Comparison of ENCODE assay signal across 1 cellular context in genomic region chr12:111405149-111405855, GRCh38.
TF ChIP-seq lines count a peak whose summit lies in the region.

No MANE protein-coding gene starts in this region.

TF ChIP-seq in K562, 482 proteins besides CTCF, POLR2A, EP300 and RAD21 (continued from another document and continues in another):
- TF ChIP-seq AFF4 (CRISPR knock-in tag; IDR thresholded peaks at IDR 0.05), result peak; percentile 94
- peak; percentile 40 for TF ChIP-seq HNRNPLL (IDR thresholded peaks at IDR 0.05; ENCODE audit: low read depth, low read length, poor library complexity, severe bottlenecking)
- no peak for TF ChIP-seq ZZZ3 (IDR thresholded peaks at IDR 0.05)
- TF ChIP-seq HNRNPUL1 (IDR thresholded peaks at IDR 0.05; ENCODE audit: low read length), result no peak
- no peak; the same call in 1 of the 2 replicates for TF ChIP-seq PATZ1 (CRISPR knock-in tag; IDR thresholded peaks at IDR 0.05; ENCODE audit: borderline replicate concordance)
- no peak for TF ChIP-seq NFXL1 (CRISPR knock-in tag; IDR thresholded peaks at IDR 0.05)
- TF ChIP-seq PTBP1 (IDR thresholded peaks at IDR 0.05; ENCODE audit: low read depth, low read length), result no peak
- no peak for TF ChIP-seq ZKSCAN8 (CRISPR knock-in tag; IDR thresholded peaks at IDR 0.05)
- no peak for TF ChIP-seq HDAC6 (IDR thresholded peaks at IDR 0.05; ENCODE audit: low read depth, low read length)
- no peak for TF ChIP-seq POLR3A (IDR thresholded peaks at IDR 0.05; ENCODE audit: borderline replicate concordance, extremely low read depth, insufficient read depth, insufficient read length)
- no peak for TF ChIP-seq ZNF785 (CRISPR knock-in tag; IDR thresholded peaks at IDR 0.05)
- TF ChIP-seq L3MBTL2 (IDR thresholded peaks at IDR 0.05), result peak; percentile 75
- TF ChIP-seq ESRRB (CRISPR knock-in tag; IDR thresholded peaks at IDR 0.05; ENCODE audit: borderline replicate concordance), result no peak
- TF ChIP-seq DNMT1 (IDR thresholded peaks at IDR 0.05), result no peak
- TF ChIP-seq NUFIP1 (IDR thresholded peaks at IDR 0.05; ENCODE audit: partially characterized antibody), result no peak
- peak; percentile 97 for TF ChIP-seq ZBTB7A (IDR thresholded peaks at IDR 0.05; ENCODE audit: borderline replicate concordance, control insufficient read depth, low read depth, low read length)
- 0 out of 2 replicates have a peak, but pooled peaks have one; percentile 8 for TF ChIP-seq ELK3 (CRISPR knock-in tag; IDR thresholded peaks at IDR 0.05)
- no peak for TF ChIP-seq TCF15 (CRISPR knock-in tag; IDR thresholded peaks at IDR 0.05)
- no peak for TF ChIP-seq SRSF7 (optimal IDR thresholded peaks at IDR 0.05; ENCODE audit: low read depth, low read length)
- no peak for TF ChIP-seq ZNF589 (CRISPR knock-in tag; IDR thresholded peaks at IDR 0.05; ENCODE audit: low read depth)
- TF ChIP-seq, protein P1, sequence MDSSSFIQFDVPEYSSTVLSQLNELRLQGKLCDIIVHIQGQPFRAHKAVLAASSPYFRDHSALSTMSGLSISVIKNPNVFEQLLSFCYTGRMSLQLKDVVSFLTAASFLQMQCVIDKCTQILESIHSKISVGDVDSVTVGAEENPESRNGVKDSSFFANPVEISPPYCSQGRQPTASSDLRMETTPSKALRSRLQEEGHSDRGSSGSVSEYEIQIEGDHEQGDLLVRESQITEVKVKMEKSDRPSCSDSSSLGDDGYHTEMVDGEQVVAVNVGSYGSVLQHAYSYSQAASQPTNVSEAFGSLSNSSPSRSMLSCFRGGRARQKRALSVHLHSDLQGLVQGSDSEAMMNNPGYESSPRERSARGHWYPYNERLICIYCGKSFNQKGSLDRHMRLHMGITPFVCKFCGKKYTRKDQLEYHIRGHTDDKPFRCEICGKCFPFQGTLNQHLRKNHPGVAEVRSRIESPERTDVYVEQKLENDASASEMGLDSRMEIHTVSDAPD (CRISPR knock-in tag; IDR thresholded peaks at IDR 0.05), result no peak
- TF ChIP-seq POLR2H (tag; IDR thresholded peaks at IDR 0.05; ENCODE audit: low read depth), result peak; percentile 89
- TF ChIP-seq ELF1 (tag; IDR thresholded peaks at IDR 0.05), result peak; percentile 26; the same call in 1 of the 2 replicates
- no peak for TF ChIP-seq MGA (IDR thresholded peaks at IDR 0.05)
- TF ChIP-seq SMARCA4 (IDR thresholded peaks at IDR 0.05), result peak; percentile 59
- TF ChIP-seq ESRRA (IDR thresholded peaks at IDR 0.05; ENCODE audit: borderline replicate concordance, low read depth), result peak; percentile 87
- 0 out of 2 replicates have a peak, but pooled peaks have one; percentile 36 for TF ChIP-seq ZNF324 (CRISPR knock-in tag; IDR thresholded peaks at IDR 0.05)
- TF ChIP-seq ZNF174 (CRISPR knock-in tag; IDR thresholded peaks at IDR 0.05), result no peak
- no peak for TF ChIP-seq ZNF146 (CRISPR knock-in tag; IDR thresholded peaks at IDR 0.05; ENCODE audit: unreplicated experiment)
- TF ChIP-seq NCOA2 (IDR thresholded peaks at IDR 0.05; ENCODE audit: partially characterized antibody in 2 of 2), result no peak
- TF ChIP-seq ZKSCAN3 (CRISPR knock-in tag; IDR thresholded peaks at IDR 0.05), result no peak
- no peak for TF ChIP-seq PHB2 (IDR thresholded peaks at IDR 0.05; ENCODE audit: low read depth)
- TF ChIP-seq ETV1 (tag; conservative IDR thresholded peaks at IDR 0.05; ENCODE audit: low read depth), result no peak
- no peak for TF ChIP-seq CHAMP1 (IDR thresholded peaks at IDR 0.05)
- TF ChIP-seq NR3C1 (CRISPR knock-in tag; IDR thresholded peaks at IDR 0.05), result no peak
- no peak for TF ChIP-seq FOS (IDR thresholded peaks at IDR 0.05; ENCODE audit: extremely low read depth, insufficient read length)
- TF ChIP-seq ZNF217 (CRISPR knock-in tag; IDR thresholded peaks at IDR 0.05), result no peak
- TF ChIP-seq THRAP3 (IDR thresholded peaks at IDR 0.05; ENCODE audit: borderline replicate concordance), result no peak
- no peak for TF ChIP-seq CHCHD3 (CRISPR knock-in tag; IDR thresholded peaks at IDR 0.05)
- TF ChIP-seq ZNF586 (CRISPR knock-in tag; conservative IDR thresholded peaks at IDR 0.05), result no peak
- no peak for TF ChIP-seq ZNF764 (CRISPR knock-in tag; IDR thresholded peaks at IDR 0.05; ENCODE audit: low read depth)
